In genomic region chr22:18994056-18994455, GRCh38 we compare ENCODE assay signal across 1 cellular context.
TF ChIP-seq lines count a peak whose summit lies in the region.

No MANE protein-coding gene starts in this region.

TF ChIP-seq in HepG2, 621 proteins besides CTCF, POLR2A, EP300 and RAD21 (continued from another document):
- TF ChIP-seq GPBP1L1 (CRISPR knock-in tag; IDR thresholded peaks at IDR 0.05) = no peak
- TF ChIP-seq FLYWCH1 (CRISPR knock-in tag; IDR thresholded peaks at IDR 0.05) = no peak
- TF ChIP-seq SSRP1 (CRISPR knock-in tag; IDR thresholded peaks at IDR 0.05) = no peak
- TF ChIP-seq SP2 (CRISPR knock-in tag; IDR thresholded peaks at IDR 0.05) = no peak
- TF ChIP-seq ZFAT (CRISPR knock-in tag; conservative IDR thresholded peaks at IDR 0.05) = no peak
- no peak for TF ChIP-seq ZNF737 (CRISPR knock-in tag; IDR thresholded peaks at IDR 0.05; ENCODE audit: borderline replicate concordance)
- no peak for TF ChIP-seq E2F2 (CRISPR knock-in tag; IDR thresholded peaks at IDR 0.05; ENCODE audit: borderline replicate concordance)
- no peak for TF ChIP-seq ZNF773 (CRISPR knock-in tag; IDR thresholded peaks at IDR 0.05; ENCODE audit: borderline replicate concordance)
- TF ChIP-seq ZBTB44 (CRISPR knock-in tag; IDR thresholded peaks at IDR 0.05) = no peak
- no peak for TF ChIP-seq DMTF1 (CRISPR knock-in tag; IDR thresholded peaks at IDR 0.05)
- TF ChIP-seq ATAD3A (CRISPR knock-in tag; IDR thresholded peaks at IDR 0.05) = no peak
- no peak for TF ChIP-seq SNAI1 (CRISPR knock-in tag; IDR thresholded peaks at IDR 0.05; ENCODE audit: borderline replicate concordance)
- TF ChIP-seq TRIM22 (IDR thresholded peaks at IDR 0.05) = no peak
- TF ChIP-seq THYN1 (CRISPR knock-in tag; IDR thresholded peaks at IDR 0.05; ENCODE audit: borderline replicate concordance, low read depth) = no peak
- no peak for TF ChIP-seq ZNF572 (CRISPR knock-in tag; IDR thresholded peaks at IDR 0.05)
- TF ChIP-seq JUNB (CRISPR knock-in tag; IDR thresholded peaks at IDR 0.05; ENCODE audit: borderline replicate concordance) = no peak
TF ChIP-seq in HepG2: peak in this region for 0.
